ENCODE assay signal across 14 cellular contexts in the genomic region with DNA sequence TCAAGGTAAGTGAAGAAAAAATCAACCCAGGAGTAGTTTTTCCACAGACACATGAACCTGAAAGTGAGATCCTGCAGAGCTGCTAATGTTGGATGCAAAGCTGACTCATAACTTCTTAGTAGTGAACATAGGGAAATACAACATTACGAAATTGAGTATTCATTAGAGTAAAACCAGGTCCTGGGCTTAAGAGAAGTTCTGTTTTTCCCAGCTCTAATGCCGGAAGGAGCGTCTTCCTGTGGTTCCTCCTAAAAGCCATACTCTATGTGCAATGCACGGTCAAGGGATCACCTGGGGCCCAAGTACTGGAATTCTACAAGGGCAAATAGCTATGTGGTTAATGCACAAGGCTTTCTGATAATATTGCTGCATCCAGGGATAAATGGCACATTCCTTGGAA.
A peak's percentile ranks its signal among the peaks of the same experiment; 100 is the strongest.
DNase-seq lines count a peak whose midpoint lies in the region; ATAC-seq, FAIRE-seq and TF ChIP-seq lines count a peak whose summit lies in the region.
"Had no signal": no experiment of that assay in that cellular context is flagged by ENCODE, and none has a peak within 500 bp of the region (broad histone marks: within the 10 kb centered on the region; RNA-seq: fewer than 3 reads in every experiment).

No MANE protein-coding gene starts in this region.

- TF ChIP-seq POLR2A in GM12892 (IDR thresholded peaks at IDR 0.05; ENCODE audit: low read depth, low read length): no peak

- in situ Hi-C loops in brain microvascular endothelial cell (cut with HindIII; ENCODE audit: low pct_ligation_motif_present, low sequenced_read_pairs): no loop called here

- TF ChIP-seq CTCF in brain microvascular endothelial cell (IDR thresholded peaks at IDR 0.05; ENCODE audit: low read depth, low read length, missing control alignments) (no peak), lower lobe of right lung (IDR thresholded peaks at IDR 0.05) (no peak)

- H3K27me3 ChIP-seq in brain microvascular endothelial cell (replicated peaks) (no peaks in the 10 kb centered on the region), lower lobe of right lung (ENCODE audit: low read depth) (no peaks in the 10 kb centered on the region)
- H3K27me3 ChIP-seq: colonic mucosa, pancreas had no signal

- H3K9me3 ChIP-seq in lower lobe of right lung: no peaks in the 10 kb centered on the region
- H3K9me3 ChIP-seq: colonic mucosa had no signal

- H3K4me3 ChIP-seq in brain microvascular endothelial cell (ENCODE audit: low read depth, low read length): no peak overlapping the region
- H3K4me3 ChIP-seq in lower lobe of right lung: no peak overlapping the region
- H3K4me3 ChIP-seq: colonic mucosa, pancreas had no signal

- DNase-seq in AG08395 (ENCODE audit: low spot score) (peak; percentile 34), Kasumi-1 (lab: John Stamatoyannopoulos, UW) (peak; percentile 58 to 61), brain microvascular endothelial cell (peak; percentile 50), lower lobe of right lung (no peak), globus pallidus (ENCODE audit: low spot score) (no peak), GM12892 (ENCODE audit: insufficient read length) (no peak)
- no peak for DNase-seq in activated effector memory CD4-positive, alpha-beta T cell treated with Interleukin-2 at 50 U/mL for 16 hours
- DNase-seq: activated CD8-positive, alpha-beta memory T cell treated with anti-CD3 and anti-CD28 coated beads, Interleukin-2, amount 50 U/mL, for 4 hours; CD4-positive, alpha-beta memory T cell; colonic mucosa; NCI-H446; pancreas had no signal

- intact Hi-C loops in lower lobe of right lung (cut with DNase I): no loop called here

- H3K27ac ChIP-seq in brain microvascular endothelial cell: peak overlapping the region; percentile 57
- H3K27ac ChIP-seq in lower lobe of right lung: no peak overlapping the region
- H3K27ac ChIP-seq: colonic mucosa, KMS-11, pancreas had no signal

- FAIRE-seq in GM12892 (lab: Jason Lieb, UNC): no peak
- FAIRE-seq: pancreas had no signal

- peaks cover 73% of the 10 kb centered on the region for H3K4me1 ChIP-seq in lower lobe of right lung
- H3K4me1 ChIP-seq: colonic mucosa, pancreas had no signal

- H3K36me3 ChIP-seq in brain microvascular endothelial cell (replicated peaks) (peaks cover 11% of the 10 kb centered on the region), lower lobe of right lung (no peaks in the 10 kb centered on the region)
- H3K36me3 ChIP-seq: colonic mucosa, pancreas had no signal

- peak; percentile 58 to 62 for ATAC-seq in lower lobe of right lung
- no peak for ATAC-seq in GM21390 (IDR thresholded peaks at IDR 0.05; ENCODE audit: unreplicated experiment)

Comparison
In these comparisons a context has a peak if more than half of its experiments do, and no peak if none do; other contexts are left out.
1. DNase-seq: peak in AG08395 (single experiment), Kasumi-1 (2 of 2) and brain microvascular endothelial cell (single experiment); none in lower lobe of right lung (single experiment), globus pallidus (single experiment), GM12892 (single experiment) and activated effector memory CD4-positive, alpha-beta T cell treated with Interleukin-2 at 50 U/mL for 16 hours (single experiment).